Comparison of ENCODE assay signal across 17 cellular contexts in the genomic region with DNA sequence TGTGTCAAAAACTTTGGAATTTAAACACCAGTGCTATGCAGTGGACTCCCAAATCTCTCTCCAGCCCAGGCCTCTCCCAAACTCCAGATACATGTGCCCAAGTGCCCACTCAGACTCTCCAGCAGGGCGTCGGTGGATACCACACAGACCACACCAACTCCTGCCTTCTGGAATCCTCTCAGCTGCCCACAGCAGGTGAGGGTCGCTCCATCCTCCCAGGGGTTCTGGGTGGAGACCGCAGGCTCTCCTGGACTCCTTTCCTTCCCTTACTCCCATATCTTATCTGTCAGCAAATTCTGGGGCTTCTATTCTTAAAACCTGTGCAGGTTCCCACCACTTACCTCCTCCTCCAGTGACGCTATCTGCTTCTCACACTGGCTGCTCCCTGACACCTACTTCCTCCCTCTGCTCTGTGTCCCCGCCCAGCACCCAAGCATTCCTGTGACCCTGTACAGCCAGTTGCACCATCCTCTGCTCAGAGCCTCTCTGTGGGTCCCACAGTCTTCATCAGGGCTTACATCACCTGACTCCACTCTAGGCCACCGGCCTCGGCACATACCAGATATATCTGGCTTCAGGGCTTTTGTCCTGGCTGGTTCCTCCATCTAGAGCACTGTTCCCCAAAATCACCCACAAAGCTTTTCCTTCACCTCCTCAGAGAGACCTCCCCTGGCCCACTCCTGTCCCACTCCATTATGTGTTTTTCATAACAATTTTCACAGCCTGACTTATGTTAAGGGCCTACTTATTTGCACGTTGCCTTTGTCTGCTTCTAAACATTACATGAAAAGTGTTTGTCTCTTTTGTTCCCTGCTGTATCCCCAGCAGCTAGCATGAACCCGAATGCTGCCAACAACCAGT. TPM values are rescaled to one million over a fixed set of nuclear protein-coding genes. Genes with fewer than 3 reads are reported as not detected.
DNase-seq lines count a peak whose midpoint lies in the region; ATAC-seq, FAIRE-seq and TF ChIP-seq lines count a peak whose summit lies in the region.
"Had no signal": no experiment of that assay in that cellular context is flagged by ENCODE, and none has a peak within 500 bp of the region (broad histone marks: within the 10 kb centered on the region; RNA-seq: fewer than 3 reads in every experiment).

No MANE protein-coding gene starts in this region.

- peaks cover 19% of the 10 kb centered on the region for H3K4me1 Mint-ChIP-seq in activated CD8-positive, alpha-beta T cell treated with anti-CD3 and anti-CD28 coated beads for 36 hours (ENCODE audit: low read depth)
- H3K4me1 Mint-ChIP-seq in activated CD8-positive, alpha-beta T cell treated with anti-CD3 and anti-CD28 coated beads, Interleukin-2, amount 10 ng/mL, durations not matched to agents 7 days and 5 days (ENCODE audit: low read depth), result peaks cover 44% of the 10 kb centered on the region
- H3K4me1 Mint-ChIP-seq in astrocyte (ENCODE audit: low read depth, unreplicated experiment) (peaks cover 17% of the 10 kb centered on the region), nephron progenitor cell (peaks cover 38% of the 10 kb centered on the region), Caco-2 (ENCODE audit: low read depth, unreplicated experiment) (peaks cover 13% of the 10 kb centered on the region)

- H3K36me3 ChIP-seq in DND-41 (ENCODE audit: insufficient read depth, low read length) (peaks cover 39% of the 10 kb centered on the region), astrocyte (ENCODE audit: insufficient read depth, low read length) (peaks cover 13% of the 10 kb centered on the region), Caco-2 (ENCODE audit: control insufficient read depth, insufficient read depth, low read length) (peaks cover 2% of the 10 kb centered on the region), adrenal gland (replicated peaks in 1 of 2) (peaks cover 0 to 25% of the 10 kb centered on the region in 2 donors)

- intact Hi-C loops in activated CD8-positive, alpha-beta T cell treated with anti-CD3 and anti-CD28 coated beads for 36 hours (cut with micrococcal nuclease), result loop anchor here (5.0 kb wide), 1 partner anchor 158 kb away; a partner anchor contains a TSS
- intact Hi-C loops in Caco-2 (cut with micrococcal nuclease; ENCODE audit: unreplicated experiment) (no loop called here), adrenal gland (cut with DNase I) (loop anchor here (10.0 kb wide), 3 partner anchors 155 to 475 kb away; a partner anchor contains a TSS)

- peak overlapping the region; percentile 3 for H3K27ac Mint-ChIP-seq in activated CD8-positive, alpha-beta T cell treated with anti-CD3 and anti-CD28 coated beads for 36 hours
- H3K27ac Mint-ChIP-seq in activated CD8-positive, alpha-beta T cell treated with anti-CD3 and anti-CD28 coated beads, Interleukin-2, amount 10 ng/mL, durations not matched to agents 7 days and 5 days, result no peak overlapping the region
- H3K27ac Mint-ChIP-seq in astrocyte (ENCODE audit: unreplicated experiment) (peak overlapping the region; percentile 66), nephron progenitor cell (no peak overlapping the region), Caco-2 (ENCODE audit: unreplicated experiment) (no peak overlapping the region)

- no TSS peak for BruUV-seq in Caco-2 (replicated peaks; lab: Mats Ljungman, UMichigan)

- no peak for DNase-seq in activated CD8-positive, alpha-beta T cell treated with anti-CD3 and anti-CD28 coated beads for 36 hours
- DNase-seq in activated CD8-positive, alpha-beta T cell treated with anti-CD3 and anti-CD28 coated beads, Interleukin-2, amount 10 ng/mL, durations not matched to agents 7 days and 5 days, result no peak
- DNase-seq in DND-41 (no peak), astrocyte (ENCODE audit: low read depth) (no peak), nephron progenitor cell (no peak), Caco-2 (no peak), GM10248 (ENCODE audit: extremely low spot score) (no peak), adrenal gland (no peak)
- DNase-seq: ACHN; activated T-cell treated with anti-CD3 and anti-CD28 coated beads, Interleukin-2, amount 50 U/mL, for 4 hours; left cardiac atrium; MM.1S; NCI-H2029 treated with DMSO at 0.1 percent for 48 hours; stimulated activated CD4-positive, alpha-beta T cell treated with anti-CD3 and anti-CD28 coated beads, Interleukin-2, amount 100 ng/mL, for 48 hours had no signal

- H4K20me1 ChIP-seq in DND-41 (ENCODE audit: insufficient read depth, low read length) (peaks cover 8% of the 10 kb centered on the region; the same call in 1 of the 2 replicates), astrocyte (ENCODE audit: insufficient read depth, low read length) (peaks cover 8% of the 10 kb centered on the region)

- H3K9me3 ChIP-seq in DND-41 (ENCODE audit: insufficient read depth, low read length, severe bottlenecking) (no peaks in the 10 kb centered on the region), astrocyte (ENCODE audit: insufficient read depth, low read depth, low read length) (no peaks in the 10 kb centered on the region), Caco-2 (no peaks in the 10 kb centered on the region), adrenal gland (replicated peaks in 1 of 3) (no peaks in the 10 kb centered on the region)
- H3K9me3 ChIP-seq: mucosa of descending colon had no signal

- TF ChIP-seq CTCF in activated CD8-positive, alpha-beta T cell treated with anti-CD3 and anti-CD28 coated beads for 36 hours (IDR thresholded peaks at IDR 0.05), result no peak
- TF ChIP-seq CTCF in DND-41 (IDR thresholded peaks at IDR 0.05; ENCODE audit: borderline replicate concordance, extremely low read depth, low read length, poor library complexity, severe bottlenecking) (no peak), astrocyte (IDR thresholded peaks at IDR 0.05; ENCODE audit: insufficient read depth, low read depth, low read length) (no peak), nephron progenitor cell (IDR thresholded peaks at IDR 0.05) (no peak), Caco-2 (IDR thresholded peaks at IDR 0.05; ENCODE audit: insufficient read depth in 1 of 2, low read depth in 1 of 2, low read length in 1 of 2, severe bottlenecking in 1 of 2, unreplicated experiment in 1 of 2) (no peak), GM10248 (IDR thresholded peaks at IDR 0.05; ENCODE audit: control extremely low read depth, extremely low read depth, low read depth, missing control alignments) (no peak), adrenal gland (IDR thresholded peaks at IDR 0.05) (no peak)

- peaks cover 33% of the 10 kb centered on the region for H3K79me2 ChIP-seq in DND-41 (ENCODE audit: insufficient read depth, low read length)
- peaks cover 23% of the 10 kb centered on the region for H3K79me2 ChIP-seq in astrocyte (ENCODE audit: insufficient read depth, low read length)

- no peak for ATAC-seq in activated CD8-positive, alpha-beta T cell treated with anti-CD3 and anti-CD28 coated beads for 36 hours
- ATAC-seq in activated CD8-positive, alpha-beta T cell treated with anti-CD3 and anti-CD28 coated beads, Interleukin-2, amount 10 ng/mL, durations not matched to agents 7 days and 5 days, result no peak
- no peak for ATAC-seq in DND-41 (ENCODE audit: insufficient read depth, low read depth)
- ATAC-seq: activated CD4-positive, CD25-positive, alpha-beta regulatory T cell treated with anti-CD3 and anti-CD28 coated beads, Interleukin-2, amount 50 U/mL, for 24 hours; activated T-cell treated with anti-CD3 and anti-CD28 coated beads, Interleukin-2, amount 50 U/mL, for 4 hours; left cardiac atrium; mucosa of descending colon had no signal

- H3K27me3 ChIP-seq in DND-41 (ENCODE audit: insufficient read depth, low read length, poor library complexity) (no peaks in the 10 kb centered on the region), astrocyte (ENCODE audit: insufficient read depth, low read length) (no peaks in the 10 kb centered on the region), Caco-2 (replicated peaks; ENCODE audit: control insufficient read depth, insufficient read depth, low read length) (no peaks in the 10 kb centered on the region), adrenal gland (no peaks in the 10 kb centered on the region)

- H3K4me2 ChIP-seq in DND-41 (ENCODE audit: insufficient read depth, low read length), result peak overlapping the region; percentile 89
- H3K4me2 ChIP-seq in astrocyte (ENCODE audit: low read length), result no peak overlapping the region

- TF ChIP-seq POLR2A in adrenal gland (IDR thresholded peaks at IDR 0.05), result no peak

- H2AFZ ChIP-seq in DND-41 (ENCODE audit: low read depth, low read length), result no peak overlapping the region
- no peak overlapping the region for H2AFZ ChIP-seq in astrocyte (ENCODE audit: low read depth, low read length)

- H3K27ac ChIP-seq in DND-41 (ENCODE audit: low read length), result no peak overlapping the region
- no peak overlapping the region for H3K27ac ChIP-seq in astrocyte (ENCODE audit: low read depth, low read length)
- no peak overlapping the region for H3K27ac ChIP-seq in adrenal gland

- H3K27me3 Mint-ChIP-seq in activated CD8-positive, alpha-beta T cell treated with anti-CD3 and anti-CD28 coated beads for 36 hours, result no peaks in the 10 kb centered on the region
- no peaks in the 10 kb centered on the region for H3K27me3 Mint-ChIP-seq in activated CD8-positive, alpha-beta T cell treated with anti-CD3 and anti-CD28 coated beads, Interleukin-2, amount 10 ng/mL, durations not matched to agents 7 days and 5 days (ENCODE audit: low read depth)
- no peaks in the 10 kb centered on the region for H3K27me3 Mint-ChIP-seq in astrocyte (ENCODE audit: low read depth, unreplicated experiment)
- peaks cover 12% of the 10 kb centered on the region for H3K27me3 Mint-ChIP-seq in nephron progenitor cell (ENCODE audit: low read depth, poor library complexity)
- peaks cover 2% of the 10 kb centered on the region for H3K27me3 Mint-ChIP-seq in Caco-2 (ENCODE audit: insufficient read depth, unreplicated experiment)

- H3K4me1 ChIP-seq in DND-41 (ENCODE audit: insufficient read depth, low read length) (peaks cover 29% of the 10 kb centered on the region), astrocyte (ENCODE audit: insufficient read depth, low read length) (peaks cover 14% of the 10 kb centered on the region), Caco-2 (peaks cover 3% of the 10 kb centered on the region), adrenal gland (replicated peaks in 1 of 2) (peaks cover 8 to 25% of the 10 kb centered on the region in 2 donors)

- no peak overlapping the region for H3K4me3 Mint-ChIP-seq in activated CD8-positive, alpha-beta T cell treated with anti-CD3 and anti-CD28 coated beads for 36 hours
- no peak overlapping the region for H3K4me3 Mint-ChIP-seq in activated CD8-positive, alpha-beta T cell treated with anti-CD3 and anti-CD28 coated beads, Interleukin-2, amount 10 ng/mL, durations not matched to agents 7 days and 5 days
- peak overlapping the region; percentile 68 for H3K4me3 Mint-ChIP-seq in astrocyte (ENCODE audit: unreplicated experiment)
- H3K4me3 Mint-ChIP-seq in nephron progenitor cell, result peak overlapping the region; percentile 40
- no peak overlapping the region for H3K4me3 Mint-ChIP-seq in Caco-2 (ENCODE audit: unreplicated experiment)

- FAIRE-seq in astrocyte (lab: Jason Lieb, UNC), result no peak
- FAIRE-seq: endometrium had no signal

- no peak overlapping the region for H3K4me3 ChIP-seq in DND-41 (ENCODE audit: low read depth in 1 of 2, low read length in 2 of 2)
- no peak overlapping the region for H3K4me3 ChIP-seq in astrocyte (ENCODE audit: insufficient read depth, low read depth, low read length)
- no peak overlapping the region for H3K4me3 ChIP-seq in Caco-2 (ENCODE audit: low read depth, low read length)
- H3K4me3 ChIP-seq in adrenal gland, result no peak overlapping the region
- H3K4me3 ChIP-seq: mucosa of descending colon had no signal

- no peaks in the 10 kb centered on the region for H3K9me3 Mint-ChIP-seq in activated CD8-positive, alpha-beta T cell treated with anti-CD3 and anti-CD28 coated beads for 36 hours
- no peaks in the 10 kb centered on the region for H3K9me3 Mint-ChIP-seq in activated CD8-positive, alpha-beta T cell treated with anti-CD3 and anti-CD28 coated beads, Interleukin-2, amount 10 ng/mL, durations not matched to agents 7 days and 5 days (ENCODE audit: insufficient read depth)
- peaks cover 6% of the 10 kb centered on the region for H3K9me3 Mint-ChIP-seq in astrocyte (ENCODE audit: unreplicated experiment)
- peaks cover 6% of the 10 kb centered on the region for H3K9me3 Mint-ChIP-seq in nephron progenitor cell
- no peaks in the 10 kb centered on the region for H3K9me3 Mint-ChIP-seq in Caco-2 (ENCODE audit: unreplicated experiment)
- H3K9me3 Mint-ChIP-seq: activated T-cell treated with anti-CD3 and anti-CD28 coated beads, Interleukin-2, amount 50 U/mL, for 4 hours had no signal

- H3K9ac ChIP-seq in DND-41 (ENCODE audit: low read depth, low read length) (no peak overlapping the region), astrocyte (ENCODE audit: low read length) (no peak overlapping the region)

- POLR2A ChIA-PET in activated CD8-positive, alpha-beta T cell treated with anti-CD3 and anti-CD28 coated beads for 36 hours (lab: Charles Lee), result interaction anchor here (1.2 to 3.9 kb wide), 5 partner anchors 30 to 159 kb away, joined by 3 to 28 read pairs (median 4); a partner anchor contains a TSS
- POLR2A ChIA-PET in activated CD8-positive, alpha-beta T cell treated with anti-CD3 and anti-CD28 coated beads, Interleukin-2, amount 10 ng/mL, durations not matched to agents 7 days and 5 days (lab: Charles Lee), result no interaction called here
- POLR2A ChIA-PET in Caco-2 (lab: Charles Lee), result no interaction called here
- POLR2A ChIA-PET in GM10248 (lab: Yijun Ruan, JAX), result no interaction called here

- H3K36me3 Mint-ChIP-seq in activated CD8-positive, alpha-beta T cell treated with anti-CD3 and anti-CD28 coated beads for 36 hours (ENCODE audit: low read depth), result peaks cover 19% of the 10 kb centered on the region
- peaks cover 45% of the 10 kb centered on the region for H3K36me3 Mint-ChIP-seq in activated CD8-positive, alpha-beta T cell treated with anti-CD3 and anti-CD28 coated beads, Interleukin-2, amount 10 ng/mL, durations not matched to agents 7 days and 5 days (ENCODE audit: low read depth)
- H3K36me3 Mint-ChIP-seq in astrocyte (ENCODE audit: low read depth, unreplicated experiment), result peaks cover 11% of the 10 kb centered on the region
- peaks cover 33% of the 10 kb centered on the region for H3K36me3 Mint-ChIP-seq in nephron progenitor cell (ENCODE audit: low read depth)
- H3K36me3 Mint-ChIP-seq in Caco-2 (ENCODE audit: insufficient read depth, unreplicated experiment), result peaks cover 62% of the 10 kb centered on the region

- WGBS in adrenal gland, 4 donors, result 92 to 96% (median 95%) methylated on average over 10 of the region's 10 CpGs

- CTCF ChIA-PET in activated CD8-positive, alpha-beta T cell treated with anti-CD3 and anti-CD28 coated beads for 36 hours (lab: Charles Lee), result interaction anchor here (2.8 to 3.7 kb wide), 2 partner anchors 8 to 33 kb away, joined by 18 to 34 read pairs; no protein-coding TSS in a partner anchor
- CTCF ChIA-PET in activated CD8-positive, alpha-beta T cell treated with anti-CD3 and anti-CD28 coated beads, Interleukin-2, amount 10 ng/mL, durations not matched to agents 7 days and 5 days (lab: Charles Lee), result interaction anchor here (1.0 to 4.5 kb wide), 2 partner anchors 8 to 33 kb away, joined by 3 to 64 read pairs; no protein-coding TSS in a partner anchor
- CTCF ChIA-PET in Caco-2 (lab: Charles Lee) (no interaction called here), GM10248 (lab: Yijun Ruan, JAX) (interaction anchor here (1.1 to 5.0 kb wide), 5 partner anchors 7 to 158 kb away, joined by 3 to 35 read pairs (median 20); a partner anchor contains a TSS)

RNA-seq across cellular contexts. Expression of a gene that starts 2.6 kb away (rescaled TPM):
- 100 to 1,000 TPM; 160 to 163 TPM for total RNA-seq in activated CD8-positive, alpha-beta T cell treated with anti-CD3 and anti-CD28 coated beads for 36 hours
- 10 to 100 TPM; 80.7 to 88.6 TPM for total RNA-seq in activated CD8-positive, alpha-beta T cell treated with anti-CD3 and anti-CD28 coated beads, Interleukin-2, amount 10 ng/mL, durations not matched to agents 7 days and 5 days
- total RNA-seq in astrocyte (65.5 and 78.9 TPM in 2 replicates), Caco-2 (2022) (105 and 120 TPM in 2 replicates), adrenal gland (100 to 1,000 TPM in 2 of 8 donors, 10 to 100 TPM in 6; 62.7 to 114 (median 83.2) TPM)
- polyA plus RNA-seq in adrenal gland, result 100 to 1,000 TPM in 2 of 3 donors, 10 to 100 TPM in 1; 55.8 to 141 (median 117) TPM

RNA-seq across cellular contexts. Expression of a gene that starts 15.7 kb away (rescaled TPM):
- 10 to 100 TPM; 32.9 to 35.4 TPM for total RNA-seq in activated CD8-positive, alpha-beta T cell treated with anti-CD3 and anti-CD28 coated beads for 36 hours
- total RNA-seq in activated CD8-positive, alpha-beta T cell treated with anti-CD3 and anti-CD28 coated beads, Interleukin-2, amount 10 ng/mL, durations not matched to agents 7 days and 5 days, result 10 to 100 TPM; 67.0 to 71.9 TPM
- total RNA-seq in astrocyte, result 9.9 and 10.4 TPM in 2 replicates
- 46.5 and 51.0 TPM in 2 replicates for total RNA-seq in Caco-2 (2022)
- 10 to 100 TPM; 21.9 to 74.1 (median 42.9) TPM for total RNA-seq in adrenal gland
- 10 to 100 TPM; 32.3 to 64.4 (median 42.2) TPM for polyA plus RNA-seq in adrenal gland

Comparison
In these comparisons a context has a peak if more than half of its experiments do, and no peak if none do; other contexts are left out.
1. H3K27ac Mint-ChIP-seq: peak in activated CD8-positive, alpha-beta T cell treated with anti-CD3 and anti-CD28 coated beads for 36 hours (single experiment) and astrocyte (single experiment); none in activated CD8-positive, alpha-beta T cell treated with anti-CD3 and anti-CD28 coated beads, Interleukin-2, amount 10 ng/mL, durations not matched to agents 7 days and 5 days (single experiment), nephron progenitor cell (single experiment) and Caco-2 (single experiment).
2. H3K4me3 Mint-ChIP-seq: peak in astrocyte (single experiment) and nephron progenitor cell (single experiment); none in activated CD8-positive, alpha-beta T cell treated with anti-CD3 and anti-CD28 coated beads for 36 hours (single experiment), activated CD8-positive, alpha-beta T cell treated with anti-CD3 and anti-CD28 coated beads, Interleukin-2, amount 10 ng/mL, durations not matched to agents 7 days and 5 days (single experiment) and Caco-2 (single experiment).